ENCODE assay signal across 9 cellular contexts in the genomic region with DNA sequence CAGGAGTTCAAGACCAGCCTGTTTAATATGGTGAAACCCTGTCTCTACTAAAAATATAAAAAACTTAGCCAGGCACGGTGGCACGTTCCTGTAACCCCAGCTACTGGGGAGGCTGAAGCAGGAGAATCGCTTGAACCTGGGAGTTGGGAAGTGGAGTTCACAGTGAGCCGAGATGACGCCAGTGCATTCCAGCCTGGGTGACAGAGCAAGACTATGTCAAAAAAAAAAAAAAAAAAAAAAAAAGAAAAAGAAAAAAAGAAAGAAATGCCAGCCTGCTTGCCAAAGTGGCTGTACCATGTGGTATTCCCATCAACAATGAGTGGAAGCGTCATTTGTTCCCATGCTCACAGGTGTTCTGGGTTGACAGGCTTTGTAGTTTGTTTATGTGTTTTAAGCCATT. TPM values are rescaled to one million over a fixed set of nuclear protein-coding genes. Genes with fewer than 3 reads are reported as not detected.
"Had no signal": no experiment of that assay in that cellular context is flagged by ENCODE, and none has a peak within 500 bp of the region (broad histone marks: within the 10 kb centered on the region; RNA-seq: fewer than 3 reads in every experiment).

No MANE protein-coding gene starts in this region.

- ATAC-seq: HepG2, K562 had no signal

- H3K4me3 ChIP-seq: K562 had no signal

- DNase-seq: IMR-90, KBM-7, KG1 had no signal

- H3K27ac ChIP-seq: HL-60 had no signal

RNA-seq across cellular contexts. Expression of a gene that starts 43.3 kb away (rescaled TPM):
- total RNA-seq: HepG2, HT-29, HT1080 had no signal
- polyA plus RNA-seq: HepG2, IgD-negative memory B cell, K562 had no signal
